ENCODE assay signal across 8 cellular contexts in the genomic region with DNA sequence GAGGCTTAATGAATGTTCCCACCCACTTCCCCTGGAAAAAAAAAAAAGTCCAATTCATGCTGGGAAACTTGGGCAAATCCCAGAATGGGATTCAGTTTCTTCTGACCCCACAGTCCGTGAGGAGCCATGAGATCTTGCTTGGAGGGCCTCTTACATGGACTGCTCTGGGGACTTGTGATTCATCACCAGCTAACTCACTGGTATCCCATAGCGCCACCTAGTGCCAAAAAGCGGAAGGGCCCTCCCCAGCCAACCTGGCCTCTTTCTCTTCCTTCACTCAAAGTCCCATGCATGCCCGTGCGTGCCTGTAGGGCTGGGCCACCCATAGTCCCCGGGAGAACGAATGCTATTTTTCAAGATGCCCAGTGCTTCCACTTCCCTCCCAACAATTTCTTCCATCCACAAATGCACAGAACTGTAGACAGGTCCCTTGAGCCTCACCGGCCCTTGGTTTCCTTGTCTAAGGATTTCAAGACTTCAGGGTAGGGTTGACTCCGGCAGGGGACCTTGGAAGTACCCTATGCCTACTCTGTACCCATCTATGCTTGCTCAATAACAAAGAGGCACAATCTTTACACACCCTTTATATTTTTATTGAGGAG. TPM values are rescaled to one million over a fixed set of nuclear protein-coding genes. Genes with fewer than 3 reads are reported as not detected.
DNase-seq lines count a peak whose midpoint lies in the region; ATAC-seq and TF ChIP-seq lines count a peak whose summit lies in the region.

No MANE protein-coding gene starts in this region.

- H3K9me3 Mint-ChIP-seq in CD4-positive, alpha-beta T cell, result no peaks in the 10 kb centered on the region
- no peaks in the 10 kb centered on the region for H3K9me3 Mint-ChIP-seq in activated CD8-positive, alpha-beta memory T cell treated with anti-CD3 and anti-CD28 coated beads, Interleukin-2, amount 10 ng/mL, durations not matched to agents 7 days and 5 days (ENCODE audit: low read depth)

- peaks cover 33% of the 10 kb centered on the region for H3K4me1 Mint-ChIP-seq in CD4-positive, alpha-beta T cell (ENCODE audit: low read depth)
- H3K4me1 Mint-ChIP-seq in activated CD8-positive, alpha-beta memory T cell treated with anti-CD3 and anti-CD28 coated beads, Interleukin-2, amount 10 ng/mL, durations not matched to agents 7 days and 5 days, result peaks cover 44% of the 10 kb centered on the region

- CTCF ChIA-PET in CD4-positive, alpha-beta T cell (lab: Charles Lee), result interaction anchor here (0.6 to 2.9 kb wide), 12 partner anchors 12 to 150 kb away, joined by 3 to 18 read pairs (median 5); a partner anchor contains a TSS
- CTCF ChIA-PET in activated CD8-positive, alpha-beta memory T cell treated with anti-CD3 and anti-CD28 coated beads, Interleukin-2, amount 10 ng/mL, durations not matched to agents 7 days and 5 days (lab: Charles Lee), result interaction anchor here (0.8 to 6.0 kb wide), 18 partner anchors 15 to 134 kb away, joined by 3 to 113 read pairs (median 4); a partner anchor contains a TSS

- no peak overlapping the region for H3K4me3 Mint-ChIP-seq in CD4-positive, alpha-beta T cell
- H3K4me3 Mint-ChIP-seq in activated CD8-positive, alpha-beta memory T cell treated with anti-CD3 and anti-CD28 coated beads, Interleukin-2, amount 10 ng/mL, durations not matched to agents 7 days and 5 days, result no peak overlapping the region

- H3K27ac ChIP-seq in CD4-positive, alpha-beta T cell (ENCODE audit: low read depth, low read length), result no peak overlapping the region

- TF ChIP-seq CTCF in CD4-positive, alpha-beta T cell (IDR thresholded peaks at IDR 0.05), result peak; percentile 72

- H3K27me3 Mint-ChIP-seq in CD4-positive, alpha-beta T cell, result peaks cover 18% of the 10 kb centered on the region
- peaks cover 56% of the 10 kb centered on the region for H3K27me3 Mint-ChIP-seq in activated CD8-positive, alpha-beta memory T cell treated with anti-CD3 and anti-CD28 coated beads, Interleukin-2, amount 10 ng/mL, durations not matched to agents 7 days and 5 days

- H3K9me3 ChIP-seq in CD4-positive, alpha-beta T cell (ENCODE audit: control insufficient read depth, low read length), result no peaks in the 10 kb centered on the region

- ATAC-seq in CD4-positive, alpha-beta T cell (ENCODE audit: poor library complexity), result peak; percentile 79
- ATAC-seq in GM19395 (IDR thresholded peaks at IDR 0.05; ENCODE audit: unreplicated experiment), result peak; percentile 75
- peak; percentile 91 for ATAC-seq in activated CD8-positive, alpha-beta memory T cell treated with anti-CD3 and anti-CD28 coated beads, Interleukin-2, amount 10 ng/mL, durations not matched to agents 7 days and 5 days

- H3K27me3 ChIP-seq in CD4-positive, alpha-beta T cell (ENCODE audit: control insufficient read depth, insufficient read depth, low read length), result peaks cover 3% of the 10 kb centered on the region

- DNase-seq in CD4-positive, alpha-beta T cell, result peak; percentile 69 to 84 (median 78)
- DNase-seq in HT-29 (ENCODE audit: low spot score) (peak; percentile 91), NOMO-1 treated with dmso at 0.1 percent for 144 hours (lab: John Stamatoyannopoulos, UW; ENCODE audit: unreplicated experiment) (peak; percentile 17), epidermal melanocyte (ENCODE audit: insufficient read length, low spot score) (peak; percentile 62), mucosa of gallbladder (ENCODE audit: low spot score) (peak; percentile 86)
- DNase-seq in activated CD8-positive, alpha-beta memory T cell treated with anti-CD3 and anti-CD28 coated beads, Interleukin-2, amount 10 ng/mL, durations not matched to agents 7 days and 5 days, result peak; percentile 86
- DNase-seq in stimulated activated CD8-positive, alpha-beta memory T cell treated with anti-CD3 and anti-CD28 coated beads, Interleukin-4, amount 100 ng/mL, for 4 hours (ENCODE audit: low read depth in 2 of 2, low spot score in 1 of 2), result peak; percentile 64 to 72

- H3K27ac Mint-ChIP-seq in CD4-positive, alpha-beta T cell, result peak overlapping the region; percentile 9
- no peak overlapping the region for H3K27ac Mint-ChIP-seq in activated CD8-positive, alpha-beta memory T cell treated with anti-CD3 and anti-CD28 coated beads, Interleukin-2, amount 10 ng/mL, durations not matched to agents 7 days and 5 days

- intact Hi-C loops in CD4-positive, alpha-beta T cell (cut with DNase I, micrococcal nuclease), result loop anchor here (1.0 kb wide), 2 partner anchors 108 to 127 kb away; no protein-coding TSS in a partner anchor

- H3K36me3 Mint-ChIP-seq in CD4-positive, alpha-beta T cell (ENCODE audit: low read depth), result no peaks in the 10 kb centered on the region
- H3K36me3 Mint-ChIP-seq in activated CD8-positive, alpha-beta memory T cell treated with anti-CD3 and anti-CD28 coated beads, Interleukin-2, amount 10 ng/mL, durations not matched to agents 7 days and 5 days, result no peaks in the 10 kb centered on the region

- POLR2A ChIA-PET in CD4-positive, alpha-beta T cell (lab: Charles Lee), result interaction anchor here (0.9 to 1.3 kb wide), 2 partner anchors 30 to 109 kb away, joined by 3 to 6 read pairs; no protein-coding TSS in a partner anchor

RNA-seq across cellular contexts. Expression of a gene that starts 5.1 kb away (rescaled TPM):
- total RNA-seq in CD4-positive, alpha-beta T cell, result 1 to 10 TPM; 1.1 to 1.2 TPM
- not detected in 2 replicates for total RNA-seq in HT-29 (2014; rRNA removed; shearing (Covaris generic))
- under 1 TPM; 0.14 to 0.20 TPM for total RNA-seq in activated CD8-positive, alpha-beta memory T cell treated with anti-CD3 and anti-CD28 coated beads, Interleukin-2, amount 10 ng/mL, durations not matched to agents 7 days and 5 days
- 6.8 TPM for total RNA-seq in mucosa of gallbladder

RNA-seq across cellular contexts. Expression of a gene that starts 54.9 kb away (rescaled TPM):
- total RNA-seq in CD4-positive, alpha-beta T cell, result 1 to 10 TPM in 1 of 2 experiments, under 1 TPM in 1; 0.92 to 1.2 TPM
- total RNA-seq in HT-29 (2014; rRNA removed; shearing (Covaris generic)), result 17.5 and 18.5 TPM in 2 replicates
- 10 to 100 TPM in 1 of 2 experiments, 1 to 10 TPM in 1; 8.4 to 11.0 TPM for total RNA-seq in activated CD8-positive, alpha-beta memory T cell treated with anti-CD3 and anti-CD28 coated beads, Interleukin-2, amount 10 ng/mL, durations not matched to agents 7 days and 5 days
- total RNA-seq in mucosa of gallbladder, result 8.7 TPM

Comparison
In these comparisons a context has a peak if more than half of its experiments do, and no peak if none do; other contexts are left out.
1. DNase-seq: peak in every context shown above with its lines; median percentile 91 in HT-29; 86 in activated CD8-positive, alpha-beta memory T cell treated with anti-CD3 and anti-CD28 coated beads, Interleukin-2, amount 10 ng/mL, durations not matched to agents 7 days and 5 days; 86 in mucosa of gallbladder; 78 in CD4-positive, alpha-beta T cell; 68 in stimulated activated CD8-positive, alpha-beta memory T cell treated with anti-CD3 and anti-CD28 coated beads, Interleukin-4, amount 100 ng/mL, for 4 hours; 62 in epidermal melanocyte; 17 in NOMO-1 treated with dmso at 0.1 percent for 144 hours.